In genomic region chr11:20579725-20580124, GRCh38 we compare ENCODE assay signal across 1 cellular context.
TF ChIP-seq lines count a peak whose summit lies in the region.

No MANE protein-coding gene starts in this region.

TF ChIP-seq in HEK293, 187 proteins besides CTCF, POLR2A, EP300 and RAD21 (continued from another document):
- TF ChIP-seq ZNF555 (tag by site-specific recombination; conservative IDR thresholded peaks at IDR 0.05) (peak; percentile 31), ZNF426 (tag by site-specific recombination; IDR thresholded peaks at IDR 0.05) (peak; percentile 51)
